In the genomic region with DNA sequence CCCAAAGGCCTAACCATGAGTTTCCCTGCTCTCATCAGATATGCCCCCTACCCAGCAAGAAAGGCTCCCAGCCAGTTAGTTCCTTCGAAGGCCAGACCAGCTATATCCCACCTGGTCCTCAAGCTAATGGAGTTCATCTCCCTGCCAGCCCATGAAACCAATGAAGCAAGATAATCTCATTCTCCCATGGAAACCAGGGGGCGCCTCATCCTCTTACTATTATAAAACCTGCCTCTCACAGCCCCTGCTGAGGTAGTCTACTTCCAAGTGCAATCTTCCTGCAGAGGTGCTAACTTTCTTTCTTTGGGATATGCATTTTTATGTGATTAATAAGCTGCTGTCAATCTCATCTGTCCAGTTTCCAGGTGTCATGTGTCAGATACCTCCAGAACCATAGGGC, we compare ENCODE assay signal across 32 cellular contexts.
"Had no signal": no experiment of that assay in that cellular context is flagged by ENCODE, and none has a peak within 500 bp of the region (broad histone marks: within the 10 kb centered on the region; RNA-seq: fewer than 3 reads in every experiment).

No MANE protein-coding gene starts in this region.

- H3K9me3 ChIP-seq: gastrocnemius medialis had no signal

- H3K4me3 ChIP-seq: coronary artery, dorsolateral prefrontal cortex, esophagus muscularis mucosa, gastrocnemius medialis, heart left ventricle had no signal

- H3K27me3 Mint-ChIP-seq: activated CD4-positive, alpha-beta T cell treated with anti-CD3 and anti-CD28 coated beads, Interleukin-2, amount 10 ng/mL, durations not matched to agents 24 days and 14 days; activated CD8-positive, alpha-beta memory T cell treated with anti-CD3 and anti-CD28 coated beads, Interleukin-2, amount 10 ng/mL, durations not matched to agents 7 days and 5 days had no signal

- H3K27ac ChIP-seq: brain microvascular endothelial cell, coronary artery, dorsolateral prefrontal cortex, esophagus muscularis mucosa, foreskin keratinocyte, gastrocnemius medialis, heart left ventricle had no signal

- H3K27ac Mint-ChIP-seq: activated CD4-positive, alpha-beta memory T cell treated with anti-CD3 and anti-CD28 coated beads for 36 hours; activated CD4-positive, alpha-beta T cell treated with anti-CD3 and anti-CD28 coated beads for 36 hours; activated CD4-positive, alpha-beta T cell treated with anti-CD3 and anti-CD28 coated beads, Interleukin-2, amount 10 ng/mL, durations not matched to agents 24 days and 14 days; activated CD8-positive, alpha-beta memory T cell treated with anti-CD3 and anti-CD28 coated beads, Interleukin-2, amount 10 ng/mL, durations not matched to agents 7 days and 5 days; activated CD8-positive, alpha-beta T cell treated with anti-CD3 and anti-CD28 coated beads, Interleukin-2, amount 10 ng/mL, durations not matched to agents 7 days and 5 days; activated naive CD4-positive, alpha-beta T cell treated with anti-CD3 and anti-CD28 coated beads, Interleukin-2, amount 10 ng/mL, durations not matched to agents 7 days and 5 days; activated naive CD4-positive, alpha-beta T cell treated with anti-CD3 and anti-CD28 coated beads, Interleukin-2, amount 50 U/mL, for 72 hours; activated naive CD8-positive, alpha-beta T cell treated with anti-CD3 and anti-CD28 coated beads, Interleukin-2, amount 10 ng/mL, durations not matched to agents 7 days and 5 days; activated T-helper 1 cell treated with anti-CD3 and anti-CD28 coated beads, Interleukin-12 subunit alpha, Interleukin-12 subunit beta, Interleukin-2, Interleukin-4 antibody, amounts not matched to agents 30 ng/mL and 10 ng/mL and 1 ng/mL, durations not matched to agents 14 hours and 24 hours and 36 hours; activated T-helper 2 cell treated with anti-CD3 and anti-CD28 coated beads, Interferon-gamma antibody, Interleukin-2, Interleukin-4, amounts not matched to agents 10 μg/mL and 5 μg/mL and 100 μg/mL, durations not matched to agents 14 hours and 24 hours and 36 hours; dendritic cell treated with granulocyte-macrophage colony-stimulating factor and Interleukin-4, amounts not matched to agents 40 ng/mL and 50 ng/mL, for 4 days had no signal

- DNase-seq: activated CD4-positive, alpha-beta memory T cell treated with anti-CD3 and anti-CD28 coated beads for 36 hours; activated CD4-positive, alpha-beta T cell treated with anti-CD3 and anti-CD28 coated beads for 36 hours; activated CD4-positive, alpha-beta T cell treated with anti-CD3 and anti-CD28 coated beads, Interleukin-2, amount 10 ng/mL, durations not matched to agents 24 days and 14 days; activated CD4-positive, CD25-positive, alpha-beta regulatory T cell; activated CD4-positive, CD25-positive, alpha-beta regulatory T cell treated with anti-CD3 and anti-CD28 coated beads, Interleukin-2, amount 50 U/mL, for 72 hours; activated CD8-positive, alpha-beta memory T cell treated with anti-CD3 and anti-CD28 coated beads, Interleukin-2, amount 10 ng/mL, durations not matched to agents 7 days and 5 days; activated CD8-positive, alpha-beta memory T cell treated with anti-CD3 and anti-CD28 coated beads, Interleukin-2, amount 50 U/mL, for 4 hours; activated CD8-positive, alpha-beta T cell treated with anti-CD3 and anti-CD28 coated beads, Interleukin-2, amount 10 ng/mL, durations not matched to agents 7 days and 5 days; activated gamma-delta T cell; activated naive CD4-positive, alpha-beta T cell; activated naive CD4-positive, alpha-beta T cell treated with anti-CD3 and anti-CD28 coated beads, Interleukin-2, amount 10 ng/mL, durations not matched to agents 7 days and 5 days; activated naive CD8-positive, alpha-beta T cell treated with anti-CD3 and anti-CD28 coated beads, Interleukin-2, amount 10 ng/mL, durations not matched to agents 7 days and 5 days; activated T-cell treated with anti-CD3 and anti-CD28 coated beads, Interleukin-2, amount 50 U/mL, for 1 hour; activated T-cell treated with anti-CD3 and anti-CD28 coated beads, Interleukin-2, amount 50 U/mL, for 48 hours; amniotic stem cell; anterior cingulate cortex; brain microvascular endothelial cell; dorsolateral prefrontal cortex; effector memory CD4-positive, alpha-beta T cell; erythroblast; foreskin keratinocyte; gastrocnemius medialis; glutamatergic neuron; heart left ventricle; T-helper 2 cell had no signal

- H3K4me1 Mint-ChIP-seq: activated CD4-positive, alpha-beta T cell treated with anti-CD3 and anti-CD28 coated beads, Interleukin-2, amount 10 ng/mL, durations not matched to agents 24 days and 14 days; activated naive CD4-positive, alpha-beta T cell treated with anti-CD3 and anti-CD28 coated beads, Interleukin-2, amount 10 ng/mL, durations not matched to agents 7 days and 5 days; central memory CD8-positive, alpha-beta T cell had no signal

- ATAC-seq: activated CD4-positive, alpha-beta T cell treated with anti-CD3 and anti-CD28 coated beads for 36 hours; activated CD8-positive, alpha-beta memory T cell treated with anti-CD3 and anti-CD28 coated beads, Interleukin-2, amount 10 ng/mL, durations not matched to agents 7 days and 5 days; activated CD8-positive, alpha-beta T cell treated with anti-CD3 and anti-CD28 coated beads, Interleukin-2, amount 10 ng/mL, durations not matched to agents 7 days and 5 days; activated naive CD4-positive, alpha-beta T cell treated with anti-CD3 and anti-CD28 coated beads, Interleukin-2, amount 50 U/mL, for 72 hours; foreskin keratinocyte; gastrocnemius medialis; heart left ventricle had no signal

- H3K27me3 ChIP-seq: brain microvascular endothelial cell, esophagus muscularis mucosa, foreskin keratinocyte, heart left ventricle had no signal

- H3K36me3 ChIP-seq: brain microvascular endothelial cell, gastrocnemius medialis, heart left ventricle had no signal

- H3K4me1 ChIP-seq: foreskin keratinocyte, gastrocnemius medialis had no signal

- H3K4me3 Mint-ChIP-seq: activated CD4-positive, alpha-beta memory T cell treated with anti-CD3 and anti-CD28 coated beads for 36 hours; activated CD4-positive, alpha-beta T cell treated with anti-CD3 and anti-CD28 coated beads for 36 hours; activated CD4-positive, alpha-beta T cell treated with anti-CD3 and anti-CD28 coated beads, Interleukin-2, amount 10 ng/mL, durations not matched to agents 24 days and 14 days; activated CD8-positive, alpha-beta memory T cell treated with anti-CD3 and anti-CD28 coated beads, Interleukin-2, amount 10 ng/mL, durations not matched to agents 7 days and 5 days; activated CD8-positive, alpha-beta T cell treated with anti-CD3 and anti-CD28 coated beads, Interleukin-2, amount 10 ng/mL, durations not matched to agents 7 days and 5 days; activated naive CD4-positive, alpha-beta T cell treated with anti-CD3 and anti-CD28 coated beads, Interleukin-2, amount 10 ng/mL, durations not matched to agents 7 days and 5 days; activated naive CD8-positive, alpha-beta T cell treated with anti-CD3 and anti-CD28 coated beads, Interleukin-2, amount 10 ng/mL, durations not matched to agents 7 days and 5 days; activated T-helper 1 cell treated with anti-CD3 and anti-CD28 coated beads, Interleukin-12 subunit alpha, Interleukin-12 subunit beta, Interleukin-2, Interleukin-4 antibody, amounts not matched to agents 30 ng/mL and 10 ng/mL and 1 ng/mL, durations not matched to agents 14 hours and 24 hours and 36 hours; central memory CD8-positive, alpha-beta T cell; dendritic cell treated with granulocyte-macrophage colony-stimulating factor and Interleukin-4, amounts not matched to agents 40 ng/mL and 50 ng/mL, for 4 days had no signal
